ENCODE assay signal across 14 cellular contexts in the genomic region with DNA sequence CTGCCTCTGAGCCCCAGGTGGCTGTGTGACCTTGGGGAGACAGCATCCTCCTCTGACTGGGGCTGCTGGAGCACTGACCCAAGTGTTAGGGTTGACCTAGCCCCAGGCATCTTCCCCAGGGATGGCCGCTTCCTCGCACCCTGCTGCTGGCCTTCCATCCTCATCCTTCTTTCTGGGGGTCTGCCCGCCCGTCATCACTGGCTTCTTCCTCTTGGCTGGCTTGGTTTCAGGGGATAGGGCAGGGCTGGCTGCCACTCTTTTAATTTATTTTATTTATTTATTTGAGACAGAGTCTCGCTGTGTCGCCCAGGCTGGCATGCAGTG. TPM values are rescaled to one million over a fixed set of nuclear protein-coding genes. Genes with fewer than 3 reads are reported as not detected.
DNase-seq lines count a peak whose midpoint lies in the region; ATAC-seq and TF ChIP-seq lines count a peak whose summit lies in the region.
"Had no signal": no experiment of that assay in that cellular context is flagged by ENCODE, and none has a peak within 500 bp of the region (broad histone marks: within the 10 kb centered on the region; RNA-seq: fewer than 3 reads in every experiment).

No MANE protein-coding gene starts in this region.

- intact Hi-C loops in activated CD4-positive, alpha-beta T cell treated with anti-CD3 and anti-CD28 coated beads for 36 hours (cut with DNase I, micrococcal nuclease), result loop anchor here in 1 of 2 experiments (5.0 kb wide), 1 partner anchor 402 kb away; no protein-coding TSS in a partner anchor

- ATAC-seq in activated CD4-positive, alpha-beta T cell treated with anti-CD3 and anti-CD28 coated beads for 36 hours, result no peak
- no peak for ATAC-seq in central memory CD8-positive, alpha-beta T cell (replicated peaks; ENCODE audit: extremely low read depth, poor library complexity, severe bottlenecking)
- no peak for ATAC-seq in GM19455 (IDR thresholded peaks at IDR 0.05; ENCODE audit: unreplicated experiment)
- no peak for ATAC-seq in activated T-helper 17 cell treated with anti-CD3 and anti-CD28 coated beads, Interleukin-2, amount 50 U/mL, for 72 hours (replicated peaks)
- no peak for ATAC-seq in activated CD8-positive, alpha-beta T cell treated with anti-CD3 and anti-CD28 coated beads, Interleukin-2, amount 10 ng/mL, durations not matched to agents 7 days and 5 days
- ATAC-seq: HCT116 had no signal

- no peaks in the 10 kb centered on the region for H3K9me3 Mint-ChIP-seq in activated CD4-positive, alpha-beta T cell treated with anti-CD3 and anti-CD28 coated beads for 36 hours (ENCODE audit: low read depth)
- no peaks in the 10 kb centered on the region for H3K9me3 Mint-ChIP-seq in central memory CD8-positive, alpha-beta T cell
- H3K9me3 Mint-ChIP-seq in nephron, result no peaks in the 10 kb centered on the region
- no peaks in the 10 kb centered on the region for H3K9me3 Mint-ChIP-seq in activated T-helper 17 cell treated with anti-CD3 and anti-CD28 coated beads, Interleukin-2, amount 50 U/mL, for 72 hours
- no peaks in the 10 kb centered on the region for H3K9me3 Mint-ChIP-seq in activated CD8-positive, alpha-beta T cell treated with anti-CD3 and anti-CD28 coated beads, Interleukin-2, amount 10 ng/mL, durations not matched to agents 7 days and 5 days (ENCODE audit: insufficient read depth)
- H3K9me3 Mint-ChIP-seq: CD4-positive, CD25-positive, alpha-beta regulatory T cell had no signal

- H3K36me3 Mint-ChIP-seq in activated CD4-positive, alpha-beta T cell treated with anti-CD3 and anti-CD28 coated beads for 36 hours (ENCODE audit: low read depth), result peaks cover 4% of the 10 kb centered on the region
- peaks cover 43% of the 10 kb centered on the region for H3K36me3 Mint-ChIP-seq in central memory CD8-positive, alpha-beta T cell (ENCODE audit: insufficient read depth)
- H3K36me3 Mint-ChIP-seq in nephron (ENCODE audit: low read depth), result no peaks in the 10 kb centered on the region
- peaks cover 14% of the 10 kb centered on the region for H3K36me3 Mint-ChIP-seq in activated T-helper 17 cell treated with anti-CD3 and anti-CD28 coated beads, Interleukin-2, amount 50 U/mL, for 72 hours (ENCODE audit: low read depth)
- H3K36me3 Mint-ChIP-seq in activated CD8-positive, alpha-beta T cell treated with anti-CD3 and anti-CD28 coated beads, Interleukin-2, amount 10 ng/mL, durations not matched to agents 7 days and 5 days (ENCODE audit: low read depth), result peaks cover 6% of the 10 kb centered on the region
- H3K36me3 Mint-ChIP-seq: CD4-positive, CD25-positive, alpha-beta regulatory T cell had no signal

- H3K27me3 Mint-ChIP-seq in activated CD4-positive, alpha-beta T cell treated with anti-CD3 and anti-CD28 coated beads for 36 hours, result no peaks in the 10 kb centered on the region
- no peaks in the 10 kb centered on the region for H3K27me3 Mint-ChIP-seq in central memory CD8-positive, alpha-beta T cell
- peaks cover 2% of the 10 kb centered on the region for H3K27me3 Mint-ChIP-seq in nephron (ENCODE audit: low read depth)
- H3K27me3 Mint-ChIP-seq in activated T-helper 17 cell treated with anti-CD3 and anti-CD28 coated beads, Interleukin-2, amount 50 U/mL, for 72 hours, result no peaks in the 10 kb centered on the region
- no peaks in the 10 kb centered on the region for H3K27me3 Mint-ChIP-seq in activated CD8-positive, alpha-beta T cell treated with anti-CD3 and anti-CD28 coated beads, Interleukin-2, amount 10 ng/mL, durations not matched to agents 7 days and 5 days (ENCODE audit: low read depth)

- H3K27ac Mint-ChIP-seq in activated CD4-positive, alpha-beta T cell treated with anti-CD3 and anti-CD28 coated beads for 36 hours, result no peak overlapping the region
- peak overlapping the region; percentile 29 for H3K27ac Mint-ChIP-seq in central memory CD8-positive, alpha-beta T cell (ENCODE audit: low read depth)
- H3K27ac Mint-ChIP-seq in nephron, result no peak overlapping the region
- no peak overlapping the region for H3K27ac Mint-ChIP-seq in activated T-helper 17 cell treated with anti-CD3 and anti-CD28 coated beads, Interleukin-2, amount 50 U/mL, for 72 hours
- no peak overlapping the region for H3K27ac Mint-ChIP-seq in activated CD8-positive, alpha-beta T cell treated with anti-CD3 and anti-CD28 coated beads, Interleukin-2, amount 10 ng/mL, durations not matched to agents 7 days and 5 days

- DNase-seq in activated CD4-positive, alpha-beta T cell treated with anti-CD3 and anti-CD28 coated beads for 36 hours, result peak; percentile 4
- DNase-seq in activated CD4-positive, alpha-beta T cell treated with anti-CD3 and anti-CD28 coated beads for 4 hours, result no peak
- no peak for DNase-seq in central memory CD8-positive, alpha-beta T cell (ENCODE audit: low spot score in 2 of 2)
- no peak for DNase-seq in activated CD8-positive, alpha-beta T cell treated with anti-CD3 and anti-CD28 coated beads, Interleukin-2, amount 10 ng/mL, durations not matched to agents 7 days and 5 days
- DNase-seq: Calu3, DMS 273 treated with DMSO at 0.1 percent for 48 hours, GM23248 had no signal

- peaks cover 6% of the 10 kb centered on the region for H3K4me1 Mint-ChIP-seq in activated CD4-positive, alpha-beta T cell treated with anti-CD3 and anti-CD28 coated beads for 36 hours
- H3K4me1 Mint-ChIP-seq in central memory CD8-positive, alpha-beta T cell, result peaks cover 10% of the 10 kb centered on the region
- H3K4me1 Mint-ChIP-seq in nephron, result peaks cover 3% of the 10 kb centered on the region
- H3K4me1 Mint-ChIP-seq in activated T-helper 17 cell treated with anti-CD3 and anti-CD28 coated beads, Interleukin-2, amount 50 U/mL, for 72 hours, result peaks cover 6% of the 10 kb centered on the region
- peaks cover 8% of the 10 kb centered on the region for H3K4me1 Mint-ChIP-seq in activated CD8-positive, alpha-beta T cell treated with anti-CD3 and anti-CD28 coated beads, Interleukin-2, amount 10 ng/mL, durations not matched to agents 7 days and 5 days (ENCODE audit: low read depth)

- CTCF ChIA-PET in activated CD4-positive, alpha-beta T cell treated with anti-CD3 and anti-CD28 coated beads for 36 hours (lab: Charles Lee), result no interaction called here
- CTCF ChIA-PET in activated CD8-positive, alpha-beta T cell treated with anti-CD3 and anti-CD28 coated beads, Interleukin-2, amount 10 ng/mL, durations not matched to agents 7 days and 5 days (lab: Charles Lee), result no interaction called here

- POLR2A ChIA-PET in activated CD4-positive, alpha-beta T cell treated with anti-CD3 and anti-CD28 coated beads for 36 hours (lab: Charles Lee), result no interaction called here
- POLR2A ChIA-PET in activated CD8-positive, alpha-beta T cell treated with anti-CD3 and anti-CD28 coated beads, Interleukin-2, amount 10 ng/mL, durations not matched to agents 7 days and 5 days (lab: Charles Lee), result no interaction called here

- no peak overlapping the region for H3K4me3 Mint-ChIP-seq in activated CD4-positive, alpha-beta T cell treated with anti-CD3 and anti-CD28 coated beads for 36 hours
- H3K4me3 Mint-ChIP-seq in central memory CD8-positive, alpha-beta T cell, result no peak overlapping the region
- peak overlapping the region in 2 of 3 experiments; percentile 27 to 47 for H3K4me3 Mint-ChIP-seq in nephron
- no peak overlapping the region for H3K4me3 Mint-ChIP-seq in activated T-helper 17 cell treated with anti-CD3 and anti-CD28 coated beads, Interleukin-2, amount 50 U/mL, for 72 hours
- no peak overlapping the region for H3K4me3 Mint-ChIP-seq in activated CD8-positive, alpha-beta T cell treated with anti-CD3 and anti-CD28 coated beads, Interleukin-2, amount 10 ng/mL, durations not matched to agents 7 days and 5 days

- TF ChIP-seq CTCF in C4-2B (conservative IDR thresholded peaks at IDR 0.05), result no peak
- TF ChIP-seq CTCF in nephron (IDR thresholded peaks at IDR 0.05; ENCODE audit: unreplicated experiment in 3 of 3), result no peak

- peak overlapping the region; percentile 83 for H3K27ac ChIP-seq in C4-2B
- H3K27ac ChIP-seq: 22Rv1, GM23248 had no signal

RNA-seq across cellular contexts. Expression of gene TEDC1, which starts 3.5 kb away (rescaled TPM):
- total RNA-seq in activated CD4-positive, alpha-beta T cell treated with anti-CD3 and anti-CD28 coated beads for 36 hours, result 10 to 100 TPM; 21.7 to 31.8 TPM
- 10 to 100 TPM; 23.3 to 39.1 TPM for total RNA-seq in activated T-helper 17 cell treated with anti-CD3 and anti-CD28 coated beads, Interleukin-2, amount 50 U/mL, for 72 hours
- total RNA-seq in activated CD8-positive, alpha-beta T cell treated with anti-CD3 and anti-CD28 coated beads, Interleukin-2, amount 10 ng/mL, durations not matched to agents 7 days and 5 days, result 10 to 100 TPM; 56.5 to 61.8 TPM

RNA-seq across cellular contexts. Expression of gene CRIP1, which starts 7.9 kb away (rescaled TPM):
- total RNA-seq in activated CD4-positive, alpha-beta T cell treated with anti-CD3 and anti-CD28 coated beads for 36 hours, result 100 to 1,000 TPM; 182 to 186 TPM
- total RNA-seq in activated T-helper 17 cell treated with anti-CD3 and anti-CD28 coated beads, Interleukin-2, amount 50 U/mL, for 72 hours, result 100 to 1,000 TPM; 271 to 358 TPM
- total RNA-seq in activated CD8-positive, alpha-beta T cell treated with anti-CD3 and anti-CD28 coated beads, Interleukin-2, amount 10 ng/mL, durations not matched to agents 7 days and 5 days, result 100 to 1,000 TPM; 587 to 613 TPM

RNA-seq across cellular contexts. Expression of gene CRIP2, which starts 19.9 kb away (rescaled TPM):
- total RNA-seq in activated CD4-positive, alpha-beta T cell treated with anti-CD3 and anti-CD28 coated beads for 36 hours, result 1 to 10 TPM; 1.1 to 1.2 TPM
- 1 to 10 TPM in 1 of 2 donors, under 1 TPM in 1; 0.97 to 2.2 TPM for total RNA-seq in activated T-helper 17 cell treated with anti-CD3 and anti-CD28 coated beads, Interleukin-2, amount 50 U/mL, for 72 hours
- total RNA-seq in activated CD8-positive, alpha-beta T cell treated with anti-CD3 and anti-CD28 coated beads, Interleukin-2, amount 10 ng/mL, durations not matched to agents 7 days and 5 days, result under 1 TPM; 0.21 to 0.31 TPM

RNA-seq across cellular contexts. Expression of gene TMEM121, which starts 31.8 kb away (rescaled TPM):
- total RNA-seq in activated CD4-positive, alpha-beta T cell treated with anti-CD3 and anti-CD28 coated beads for 36 hours, result 1 to 10 TPM; 7.2 to 9.2 TPM
- 10 to 100 TPM in 1 of 2 donors, 1 to 10 TPM in 1; 2.5 to 12.3 TPM for total RNA-seq in activated T-helper 17 cell treated with anti-CD3 and anti-CD28 coated beads, Interleukin-2, amount 50 U/mL, for 72 hours
- total RNA-seq in activated CD8-positive, alpha-beta T cell treated with anti-CD3 and anti-CD28 coated beads, Interleukin-2, amount 10 ng/mL, durations not matched to agents 7 days and 5 days, result 1 to 10 TPM; 8.6 to 9.2 TPM

Comparison
In these comparisons a context has a peak if more than half of its experiments do, and no peak if none do; other contexts are left out.
1. H3K4me3 Mint-ChIP-seq: peak in nephron (2 of 3); none in activated CD4-positive, alpha-beta T cell treated with anti-CD3 and anti-CD28 coated beads for 36 hours (single experiment), central memory CD8-positive, alpha-beta T cell (single experiment), activated T-helper 17 cell treated with anti-CD3 and anti-CD28 coated beads, Interleukin-2, amount 50 U/mL, for 72 hours (single experiment) and activated CD8-positive, alpha-beta T cell treated with anti-CD3 and anti-CD28 coated beads, Interleukin-2, amount 10 ng/mL, durations not matched to agents 7 days and 5 days (single experiment).